In the genomic region with DNA sequence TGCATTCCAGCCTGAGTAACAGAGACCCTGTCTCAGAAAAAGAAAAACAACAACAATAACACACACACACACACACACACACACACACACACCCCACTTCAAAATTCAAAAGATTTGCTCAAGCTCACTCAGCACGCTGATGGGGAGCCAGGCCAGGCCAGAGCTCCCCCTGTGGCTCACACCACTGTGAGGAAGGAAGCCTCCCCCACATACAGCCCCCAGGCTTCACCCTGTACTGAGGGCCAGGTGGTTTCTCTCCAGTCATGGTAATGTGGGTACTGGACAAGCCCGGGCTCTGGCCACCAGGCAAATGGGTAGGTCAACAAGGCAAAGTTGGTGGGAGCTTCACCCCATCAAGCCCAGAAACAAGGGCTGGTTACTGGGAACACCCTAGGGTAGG, we compare ENCODE assay signal across 14 cellular contexts. TPM values are rescaled to one million over a fixed set of nuclear protein-coding genes. Genes with fewer than 3 reads are reported as not detected.
DNase-seq lines count a peak whose midpoint lies in the region; ATAC-seq and TF ChIP-seq lines count a peak whose summit lies in the region.
"Had no signal": no experiment of that assay in that cellular context is flagged by ENCODE, and none has a peak within 500 bp of the region (broad histone marks: within the 10 kb centered on the region; RNA-seq: fewer than 3 reads in every experiment).

No MANE protein-coding gene starts in this region.

- POLR2A ChIA-PET in BJ (lab: Charles Lee), result interaction anchor here (0.6 to 4.2 kb wide), 9 partner anchors 18 to 81 kb away, joined by 3 to 53 read pairs (median 6); a partner anchor contains a TSS
- POLR2A ChIA-PET in activated CD8-positive, alpha-beta T cell treated with anti-CD3 and anti-CD28 coated beads for 36 hours (lab: Charles Lee), result interaction anchor here (0.7 to 1.0 kb wide), 2 partner anchors 14 to 18 kb away, joined by 3 to 4 read pairs; no protein-coding TSS in a partner anchor
- POLR2A ChIA-PET in activated CD8-positive, alpha-beta T cell treated with anti-CD3 and anti-CD28 coated beads, Interleukin-2, amount 10 ng/mL, durations not matched to agents 7 days and 5 days (lab: Charles Lee), result interaction anchor here (1.3 to 1.5 kb wide), 2 partner anchors 31 to 81 kb away, joined by 3 to 6 read pairs; no protein-coding TSS in a partner anchor

- TF ChIP-seq CTCF in BJ (IDR thresholded peaks at IDR 0.05; ENCODE audit: insufficient read depth, low read depth, low read length) (0 out of 2 replicates have a peak, but pooled peaks have one; percentile 13), fibroblast of pulmonary artery (IDR thresholded peaks at IDR 0.05; ENCODE audit: low read length, missing control alignments) (peak; percentile 8), psoas muscle (IDR thresholded peaks at IDR 0.05) (no peak)
- TF ChIP-seq CTCF in activated CD8-positive, alpha-beta T cell treated with anti-CD3 and anti-CD28 coated beads for 36 hours (IDR thresholded peaks at IDR 0.05), result no peak

- H3K36me3 ChIP-seq in BJ (ENCODE audit: control insufficient read depth, insufficient read depth, low read length) (peaks cover 1% of the 10 kb centered on the region), psoas muscle (ENCODE audit: insufficient read depth in 1 of 2, low read depth in 1 of 2) (peaks cover 0 to 13% of the 10 kb centered on the region in 2 donors)
- H3K36me3 ChIP-seq: gastrocnemius medialis had no signal

- H3K27ac ChIP-seq in psoas muscle, result peak overlapping the region; percentile 62

- H3K4me3 Mint-ChIP-seq in activated CD8-positive, alpha-beta T cell treated with anti-CD3 and anti-CD28 coated beads for 36 hours, result no peak overlapping the region
- no peak overlapping the region for H3K4me3 Mint-ChIP-seq in activated CD8-positive, alpha-beta T cell treated with anti-CD3 and anti-CD28 coated beads, Interleukin-2, amount 10 ng/mL, durations not matched to agents 7 days and 5 days

- no peak overlapping the region for H3K27ac Mint-ChIP-seq in activated CD8-positive, alpha-beta T cell treated with anti-CD3 and anti-CD28 coated beads for 36 hours
- no peak overlapping the region for H3K27ac Mint-ChIP-seq in activated CD8-positive, alpha-beta T cell treated with anti-CD3 and anti-CD28 coated beads, Interleukin-2, amount 10 ng/mL, durations not matched to agents 7 days and 5 days

- ATAC-seq in SK-N-SH treated with all-trans-retinoic acid at 6 μM for 48 hours (peak; percentile 7), psoas muscle (no peak), HG03520 (IDR thresholded peaks at IDR 0.05; ENCODE audit: unreplicated experiment) (no peak), HG03432 (IDR thresholded peaks at IDR 0.05; ENCODE audit: unreplicated experiment) (no peak)
- no peak for ATAC-seq in activated CD8-positive, alpha-beta T cell treated with anti-CD3 and anti-CD28 coated beads for 36 hours
- ATAC-seq in activated CD8-positive, alpha-beta T cell treated with anti-CD3 and anti-CD28 coated beads, Interleukin-2, amount 10 ng/mL, durations not matched to agents 7 days and 5 days, result no peak
- ATAC-seq: left colon had no signal

- no peaks in the 10 kb centered on the region for H3K9me3 Mint-ChIP-seq in activated CD8-positive, alpha-beta T cell treated with anti-CD3 and anti-CD28 coated beads for 36 hours
- no peaks in the 10 kb centered on the region for H3K9me3 Mint-ChIP-seq in activated CD8-positive, alpha-beta T cell treated with anti-CD3 and anti-CD28 coated beads, Interleukin-2, amount 10 ng/mL, durations not matched to agents 7 days and 5 days (ENCODE audit: insufficient read depth)

- peaks cover 9% of the 10 kb centered on the region for H3K4me1 Mint-ChIP-seq in activated CD8-positive, alpha-beta T cell treated with anti-CD3 and anti-CD28 coated beads for 36 hours (ENCODE audit: low read depth)
- peaks cover 8% of the 10 kb centered on the region for H3K4me1 Mint-ChIP-seq in activated CD8-positive, alpha-beta T cell treated with anti-CD3 and anti-CD28 coated beads, Interleukin-2, amount 10 ng/mL, durations not matched to agents 7 days and 5 days (ENCODE audit: low read depth)

- H3K36me3 Mint-ChIP-seq in activated CD8-positive, alpha-beta T cell treated with anti-CD3 and anti-CD28 coated beads for 36 hours (ENCODE audit: low read depth), result peaks cover 14% of the 10 kb centered on the region
- peaks cover 23% of the 10 kb centered on the region for H3K36me3 Mint-ChIP-seq in activated CD8-positive, alpha-beta T cell treated with anti-CD3 and anti-CD28 coated beads, Interleukin-2, amount 10 ng/mL, durations not matched to agents 7 days and 5 days (ENCODE audit: low read depth)

- no peaks in the 10 kb centered on the region for H3K9me3 ChIP-seq in psoas muscle
- H3K9me3 ChIP-seq: gastrocnemius medialis had no signal

- WGBS in psoas muscle, 3 donors, result 62 to 79% (median 75%) methylated on average over 2 of the region's 2 CpGs

- peaks cover 18% of the 10 kb centered on the region for H3K4me1 ChIP-seq in psoas muscle

- intact Hi-C loops in psoas muscle (cut with DNase I), result no loop called here
- intact Hi-C loops in activated CD8-positive, alpha-beta T cell treated with anti-CD3 and anti-CD28 coated beads for 36 hours (cut with micrococcal nuclease), result no loop called here

- CTCF ChIA-PET in BJ (lab: Yijun Ruan, JAX), result interaction anchor here (0.9 to 12.3 kb wide), 18 partner anchors 8 to 292 kb away, joined by 3 to 234 read pairs (median 16); a partner anchor contains a TSS
- CTCF ChIA-PET in activated CD8-positive, alpha-beta T cell treated with anti-CD3 and anti-CD28 coated beads for 36 hours (lab: Charles Lee), result interaction anchor here (1.1 to 7.5 kb wide), 12 partner anchors 8 to 216 kb away, joined by 3 to 111 read pairs (median 12); a partner anchor contains a TSS
- CTCF ChIA-PET in activated CD8-positive, alpha-beta T cell treated with anti-CD3 and anti-CD28 coated beads, Interleukin-2, amount 10 ng/mL, durations not matched to agents 7 days and 5 days (lab: Charles Lee), result interaction anchor here (1.2 to 10.4 kb wide), 8 partner anchors 11 to 87 kb away, joined by 4 to 127 read pairs (median 9); a partner anchor contains a TSS

- H3K27me3 ChIP-seq in BJ (ENCODE audit: control insufficient read depth, insufficient read depth, low read length) (no peaks in the 10 kb centered on the region), psoas muscle (ENCODE audit: insufficient read depth in 3 of 3, low read length in 2 of 3) (no peaks in the 10 kb centered on the region)
- H3K27me3 ChIP-seq: gastrocnemius medialis had no signal

- DNase-seq in BJ (ENCODE audit: low read depth) (no peak), fibroblast of pulmonary artery (ENCODE audit: low read depth) (peak; percentile 49), psoas muscle (no peak)
- no peak for DNase-seq in activated CD8-positive, alpha-beta T cell treated with anti-CD3 and anti-CD28 coated beads for 36 hours
- no peak for DNase-seq in activated CD8-positive, alpha-beta T cell treated with anti-CD3 and anti-CD28 coated beads, Interleukin-2, amount 10 ng/mL, durations not matched to agents 7 days and 5 days
- DNase-seq: activated CD4-positive, alpha-beta T cell treated with anti-CD3 and anti-CD28 coated beads, Interleukin-2, amount 50 U/mL, for 1 hour; activated gamma-delta T cell; gastrocnemius medialis; left colon; NCI-H1417 treated with DMSO at 0.1 percent for 48 hours had no signal

- H3K27me3 Mint-ChIP-seq in activated CD8-positive, alpha-beta T cell treated with anti-CD3 and anti-CD28 coated beads for 36 hours, result no peaks in the 10 kb centered on the region
- no peaks in the 10 kb centered on the region for H3K27me3 Mint-ChIP-seq in activated CD8-positive, alpha-beta T cell treated with anti-CD3 and anti-CD28 coated beads, Interleukin-2, amount 10 ng/mL, durations not matched to agents 7 days and 5 days (ENCODE audit: low read depth)
- H3K27me3 Mint-ChIP-seq: progenitor cell of endocrine pancreas had no signal

- H3K4me3 ChIP-seq in BJ (ENCODE audit: low read depth, low read length), result no peak overlapping the region
- no peak overlapping the region for H3K4me3 ChIP-seq in fibroblast of pulmonary artery (replicated peaks; ENCODE audit: low read depth, low read length)
- H3K4me3 ChIP-seq in psoas muscle, result no peak overlapping the region

TF ChIP-seq in SK-N-SH treated with all-trans-retinoic acid at 6 μM for 48 hours, 23 proteins besides CTCF, POLR2A, EP300 and RAD21:
- TF ChIP-seq GLIS3 (CRISPR knock-in tag; IDR thresholded peaks at IDR 0.05), result 0 out of 2 replicates have a peak, but pooled peaks have one; percentile 2
- TF ChIP-seq, protein P1, sequence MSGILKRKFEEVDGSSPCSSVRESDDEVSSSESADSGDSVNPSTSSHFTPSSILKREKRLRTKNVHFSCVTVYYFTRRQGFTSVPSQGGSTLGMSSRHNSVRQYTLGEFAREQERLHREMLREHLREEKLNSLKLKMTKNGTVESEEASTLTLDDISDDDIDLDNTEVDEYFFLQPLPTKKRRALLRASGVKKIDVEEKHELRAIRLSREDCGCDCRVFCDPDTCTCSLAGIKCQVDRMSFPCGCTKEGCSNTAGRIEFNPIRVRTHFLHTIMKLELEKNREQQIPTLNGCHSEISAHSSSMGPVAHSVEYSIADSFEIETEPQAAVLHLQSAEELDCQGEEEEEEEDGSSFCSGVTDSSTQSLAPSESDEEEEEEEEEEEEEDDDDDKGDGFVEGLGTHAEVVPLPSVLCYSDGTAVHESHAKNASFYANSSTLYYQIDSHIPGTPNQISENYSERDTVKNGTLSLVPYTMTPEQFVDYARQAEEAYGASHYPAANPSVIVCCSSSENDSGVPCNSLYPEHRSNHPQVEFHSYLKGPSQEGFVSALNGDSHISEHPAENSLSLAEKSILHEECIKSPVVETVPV (CRISPR knock-in tag; IDR thresholded peaks at IDR 0.05), result no peak

RNA-seq across cellular contexts. Expression of a gene that starts 19.0 kb away (rescaled TPM):
- polyA plus RNA-seq in BJ (2011; rRNA removed), result 156 and 187 TPM in 2 replicates
- polyA minus RNA-seq in BJ (2011; rRNA and poly(A)+ RNA removed), result 83.2 and 114 TPM in 2 replicates
- total RNA-seq in psoas muscle, result 10 to 100 TPM; 28.7 to 46.9 (median 40.7) TPM
- polyA plus RNA-seq in psoas muscle, result 10 to 100 TPM; 60.5 to 99.1 (median 80.3) TPM
- 10 to 100 TPM; 69.6 to 73.3 TPM for total RNA-seq in activated CD8-positive, alpha-beta T cell treated with anti-CD3 and anti-CD28 coated beads for 36 hours
- total RNA-seq in activated CD8-positive, alpha-beta T cell treated with anti-CD3 and anti-CD28 coated beads, Interleukin-2, amount 10 ng/mL, durations not matched to agents 7 days and 5 days, result 10 to 100 TPM; 45.2 to 46.6 TPM

RNA-seq across cellular contexts. Expression of a gene that starts 32.4 kb away (rescaled TPM):
- polyA plus RNA-seq in BJ (2011; rRNA removed) (59.1 and 100 TPM in 2 replicates), psoas muscle (100 to 1,000 TPM in 1 of 3 donors, 10 to 100 TPM in 2; 47.0 to 123 (median 58.2) TPM)
- 120 and 160 TPM in 2 replicates for polyA minus RNA-seq in BJ (2011; rRNA and poly(A)+ RNA removed)
- 100 to 1,000 TPM; 132 to 230 (median 154) TPM for total RNA-seq in psoas muscle
- 100 to 1,000 TPM; 247 to 253 TPM for total RNA-seq in activated CD8-positive, alpha-beta T cell treated with anti-CD3 and anti-CD28 coated beads for 36 hours
- total RNA-seq in activated CD8-positive, alpha-beta T cell treated with anti-CD3 and anti-CD28 coated beads, Interleukin-2, amount 10 ng/mL, durations not matched to agents 7 days and 5 days, result 100 to 1,000 TPM; 193 to 213 TPM

RNA-seq across cellular contexts. Expression of a gene that starts 52.7 kb away (rescaled TPM):
- polyA plus RNA-seq in BJ (2011; rRNA removed) (14,419 and 17,277 TPM in 2 replicates), psoas muscle (100 to 1,000 TPM; 111 to 331 (median 170) TPM)
- polyA minus RNA-seq in BJ (2011; rRNA and poly(A)+ RNA removed), result 5,297 and 8,034 TPM in 2 replicates
- total RNA-seq in psoas muscle, result 100 to 1,000 TPM; 175 to 687 (median 372) TPM
- total RNA-seq in activated CD8-positive, alpha-beta T cell treated with anti-CD3 and anti-CD28 coated beads for 36 hours, result not detected
- total RNA-seq in activated CD8-positive, alpha-beta T cell treated with anti-CD3 and anti-CD28 coated beads, Interleukin-2, amount 10 ng/mL, durations not matched to agents 7 days and 5 days, result not detected

Comparison
In these comparisons a context has a peak if more than half of its experiments do, and no peak if none do; other contexts are left out.
1. CTCF ChIP-seq: peak in BJ (single experiment) and fibroblast of pulmonary artery (single experiment); none in psoas muscle (single experiment) and activated CD8-positive, alpha-beta T cell treated with anti-CD3 and anti-CD28 coated beads for 36 hours (single experiment).
2. RNA of a gene that starts 52.7 kb away (total RNA-seq): 175 to 687 TPM in psoas muscle; not detected in activated CD8-positive, alpha-beta T cell treated with anti-CD3 and anti-CD28 coated beads, Interleukin-2, amount 10 ng/mL, durations not matched to agents 7 days and 5 days and not detected in activated CD8-positive, alpha-beta T cell treated with anti-CD3 and anti-CD28 coated beads for 36 hours; every median in the first group is over 100 times any median in the second.